In the genomic region with DNA sequence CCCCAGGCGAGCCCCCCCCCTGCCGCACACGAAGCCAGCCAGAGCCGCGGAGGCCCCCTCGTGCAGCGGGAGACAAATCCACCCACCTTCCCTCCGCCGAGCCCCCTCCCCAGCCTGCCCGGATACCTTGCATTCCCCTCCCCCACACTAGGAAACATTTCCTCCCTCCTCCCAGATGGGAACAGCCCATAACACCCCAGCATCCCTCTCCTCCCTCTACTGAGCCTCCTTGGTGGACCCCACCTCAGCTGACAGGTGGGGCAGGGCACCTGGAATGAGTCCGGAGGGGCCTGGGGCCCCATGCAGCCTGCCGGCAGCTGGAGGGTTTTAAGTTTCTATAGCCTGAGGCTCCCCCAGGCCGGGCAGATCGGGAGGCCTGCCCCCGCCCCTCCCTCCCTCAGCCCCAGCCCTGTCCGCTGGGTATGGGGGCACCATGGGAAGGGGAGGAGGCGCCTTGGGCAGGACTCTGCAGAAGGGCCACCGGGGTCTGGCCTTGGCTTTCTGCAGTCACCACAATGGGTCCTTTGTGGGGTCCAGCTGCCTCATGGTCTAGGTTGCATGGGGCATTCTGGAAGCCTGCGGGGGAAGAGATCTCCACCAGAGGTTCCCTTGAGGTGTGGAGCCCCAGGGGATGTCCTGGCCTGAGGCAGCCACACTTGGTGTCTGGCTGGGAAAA, we compare ENCODE assay signal across 8 cellular contexts. TPM values are rescaled to one million over a fixed set of nuclear protein-coding genes. Genes with fewer than 3 reads are reported as not detected.
DNase-seq lines count a peak whose midpoint lies in the region; ATAC-seq and TF ChIP-seq lines count a peak whose summit lies in the region.

No MANE protein-coding gene starts in this region.

- WGBS in heart left ventricle, 4 donors: 1 to 2% (median 2%) methylated on average over 11 to 19 of the region's 19 CpGs

- peaks cover 15 to 49% (median 38%) of the 10 kb centered on the region in 4 donors for H3K4me1 Mint-ChIP-seq in CD4-positive, CD25-positive, alpha-beta regulatory T cell

- H3K4me3 Mint-ChIP-seq in CD4-positive, CD25-positive, alpha-beta regulatory T cell: peak overlapping the region; percentile 83 to 92 (median 88)

- peak overlapping the region; percentile 82 for H3K27ac ChIP-seq in CD4-positive, CD25-positive, alpha-beta regulatory T cell (ENCODE audit: insufficient read depth, low read length, poor library complexity, severe bottlenecking)
- H3K27ac ChIP-seq in heart left ventricle: peak overlapping the region; percentile 64 to 91 (median 84)
- peak overlapping the region; percentile 83 for H3K27ac ChIP-seq in rectal smooth muscle tissue (ENCODE audit: low read depth, low read length)

- ATAC-seq in CD4-positive, CD25-positive, alpha-beta regulatory T cell (ENCODE audit: low read depth in 2 of 2): no peak
- ATAC-seq in HG03066 (IDR thresholded peaks at IDR 0.05; ENCODE audit: low read depth, unreplicated experiment) (peak; percentile 16), heart left ventricle (peak in 3 of 4 donors; percentile 17 to 26 (median 20)), HG02759 (IDR thresholded peaks at IDR 0.05; ENCODE audit: unreplicated experiment) (no peak), HG03139 (IDR thresholded peaks at IDR 0.05; ENCODE audit: unreplicated experiment) (no peak)
- peak in 1 of 2 donors; percentile 6 for ATAC-seq in activated naive CD4-positive, alpha-beta T cell treated with anti-CD3 and anti-CD28 coated beads, Interleukin-2, amount 50 U/mL, for 72 hours

- no peaks in the 10 kb centered on the region for H3K9me3 ChIP-seq in CD4-positive, CD25-positive, alpha-beta regulatory T cell (ENCODE audit: control insufficient read depth in 2 of 2, low read length in 2 of 2)
- H3K9me3 ChIP-seq in heart left ventricle: no peaks in the 10 kb centered on the region

- intact Hi-C loops in heart left ventricle (cut with DNase I): loop anchor here in 5 of 10 donors (2.0 to 10.0 kb wide), 6 partner anchors 34 to 120 kb away; a partner anchor contains a TSS

- no peaks in the 10 kb centered on the region for H3K9me3 Mint-ChIP-seq in CD4-positive, CD25-positive, alpha-beta regulatory T cell
- no peaks in the 10 kb centered on the region for H3K9me3 Mint-ChIP-seq in activated naive CD4-positive, alpha-beta T cell treated with anti-CD3 and anti-CD28 coated beads, Interleukin-2, amount 50 U/mL, for 72 hours

- TF ChIP-seq CTCF in heart left ventricle (IDR thresholded peaks at IDR 0.05): peak in 1 of 12 donors; percentile 6

- H3K4me1 ChIP-seq in CD4-positive, CD25-positive, alpha-beta regulatory T cell (ENCODE audit: control insufficient read depth, insufficient read depth, low read length, poor library complexity, severe bottlenecking): peaks cover 51% of the 10 kb centered on the region
- H3K4me1 ChIP-seq in heart left ventricle: peaks cover 3 to 59% (median 27%) of the 10 kb centered on the region in 12 donors
- peaks cover 12% of the 10 kb centered on the region for H3K4me1 ChIP-seq in rectal smooth muscle tissue (ENCODE audit: control insufficient read depth, insufficient read depth, low read length)

- DNase-seq in CD4-positive, CD25-positive, alpha-beta regulatory T cell: peak in 1 of 3 donors; percentile 3
- DNase-seq in activated naive CD4-positive, alpha-beta T cell treated with anti-CD3 and anti-CD28 coated beads, Interleukin-2, amount 50 U/mL, for 72 hours (ENCODE audit: low spot score in 2 of 2): no peak
- DNase-seq in heart left ventricle (peak in 1 of 5 donors; percentile 42), NCI-H187 (lab: John Stamatoyannopoulos, UW) (no peak)

- H3K27me3 Mint-ChIP-seq in CD4-positive, CD25-positive, alpha-beta regulatory T cell: peaks cover 4% of the 10 kb centered on the region

- no peak for TF ChIP-seq POLR2A in heart left ventricle (IDR thresholded peaks at IDR 0.05)

- H3K4me3 ChIP-seq in CD4-positive, CD25-positive, alpha-beta regulatory T cell (ENCODE audit: low read depth, low read length): peak overlapping the region; percentile 66
- H3K4me3 ChIP-seq in heart left ventricle: peak overlapping the region; percentile 74 to 97 (median 85)
- peak overlapping the region; percentile 89 for H3K4me3 ChIP-seq in rectal smooth muscle tissue (ENCODE audit: low read length)

- peak overlapping the region; percentile 94 to 95 (median 95) for H3K27ac Mint-ChIP-seq in CD4-positive, CD25-positive, alpha-beta regulatory T cell
- H3K27ac Mint-ChIP-seq in activated naive CD4-positive, alpha-beta T cell treated with anti-CD3 and anti-CD28 coated beads, Interleukin-2, amount 50 U/mL, for 72 hours: peak overlapping the region; percentile 81

- no peaks in the 10 kb centered on the region for H3K36me3 ChIP-seq in CD4-positive, CD25-positive, alpha-beta regulatory T cell (ENCODE audit: control insufficient read depth, insufficient read depth, low read length)
- H3K36me3 ChIP-seq in heart left ventricle (peaks cover 0 to 4% (median 0%) of the 10 kb centered on the region in 9 donors), rectal smooth muscle tissue (ENCODE audit: control insufficient read depth, insufficient read depth, low read length) (peaks cover 2% of the 10 kb centered on the region)

- H3K36me3 Mint-ChIP-seq in CD4-positive, CD25-positive, alpha-beta regulatory T cell: no peaks in the 10 kb centered on the region
- H3K36me3 Mint-ChIP-seq in activated naive CD4-positive, alpha-beta T cell treated with anti-CD3 and anti-CD28 coated beads, Interleukin-2, amount 50 U/mL, for 72 hours: peaks cover 0 to 11% of the 10 kb centered on the region in 2 donors

- H3K27me3 ChIP-seq in CD4-positive, CD25-positive, alpha-beta regulatory T cell (ENCODE audit: control insufficient read depth, insufficient read depth, low read length): no peaks in the 10 kb centered on the region
- H3K27me3 ChIP-seq in heart left ventricle (no peaks in the 10 kb centered on the region), rectal smooth muscle tissue (ENCODE audit: control insufficient read depth, insufficient read depth, low read length) (no peaks in the 10 kb centered on the region)

- H3K9ac ChIP-seq in rectal smooth muscle tissue (ENCODE audit: low read length): peak overlapping the region; percentile 94

RNA-seq across cellular contexts. Expression of a gene that starts 0.7 kb away (rescaled TPM):
- 58.4 TPM for total RNA-seq in CD4-positive, CD25-positive, alpha-beta regulatory T cell
- 10 to 100 TPM; 15.7 to 20.2 (median 18.4) TPM for polyA plus RNA-seq in CD4-positive, CD25-positive, alpha-beta regulatory T cell
- 10 to 100 TPM; 37.0 to 52.9 TPM for total RNA-seq in activated naive CD4-positive, alpha-beta T cell treated with anti-CD3 and anti-CD28 coated beads, Interleukin-2, amount 50 U/mL, for 72 hours
- total RNA-seq in heart left ventricle: 100 to 1,000 TPM in 1 of 9 donors, 10 to 100 TPM in 8; 67.0 to 109 (median 84.9) TPM
- polyA plus RNA-seq in heart left ventricle: 100 to 1,000 TPM in 1 of 2 donors, 10 to 100 TPM in 1; 66.6 to 115 TPM

Comparison
In these comparisons a context has a peak if more than half of its experiments do, and no peak if none do; other contexts are left out.
1. ATAC-seq: peak in HG03066 (single experiment) and heart left ventricle (3 of 4); none in CD4-positive, CD25-positive, alpha-beta regulatory T cell (0 of 2), HG02759 (single experiment) and HG03139 (single experiment).
2. Peak in every context shown above with its lines, with median percentiles within 50 percentile points of each other: H3K27ac ChIP-seq and H3K4me3 ChIP-seq.